Comparison of ENCODE assay signal across 10 cellular contexts in the genomic region with DNA sequence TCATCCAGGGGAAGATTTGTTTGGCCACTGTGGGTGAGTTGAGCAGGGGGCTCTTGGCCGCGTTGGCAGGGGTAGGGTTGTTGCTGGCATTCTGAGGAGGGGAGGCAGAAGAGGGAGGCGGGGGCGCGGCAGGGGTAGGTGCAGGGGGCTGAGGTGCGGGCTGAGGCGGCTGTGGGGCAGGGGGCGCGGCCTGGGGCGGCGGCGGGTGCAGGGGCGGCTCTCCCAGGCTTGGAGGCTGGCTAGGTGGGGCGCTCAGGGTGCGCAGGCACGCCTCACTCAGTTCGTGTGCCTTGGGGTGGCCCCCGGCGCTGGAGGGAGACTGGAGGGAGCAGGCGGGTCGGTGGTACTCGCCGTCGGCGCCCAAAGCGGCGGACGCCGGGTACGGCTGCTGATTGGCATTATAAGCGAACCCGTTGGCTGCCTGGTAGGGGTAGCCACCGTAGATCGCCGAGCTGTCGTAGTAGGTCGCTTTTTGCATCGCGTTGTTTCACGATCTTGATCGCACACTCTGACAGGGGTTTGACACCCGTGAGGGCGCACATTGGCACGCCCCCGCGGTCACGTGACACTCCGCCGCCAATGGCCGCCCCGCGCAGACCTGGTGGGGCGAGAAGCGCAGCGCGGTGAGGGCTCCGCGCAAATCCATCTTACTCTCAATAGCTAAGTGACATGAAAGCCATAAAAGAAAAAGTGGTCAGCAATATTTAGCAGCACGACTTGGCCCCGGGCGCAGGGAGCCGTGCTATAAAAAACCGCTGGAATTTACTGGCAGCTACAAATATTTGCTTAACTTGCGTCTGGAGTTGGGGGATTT. TPM values are rescaled to one million over a fixed set of nuclear protein-coding genes. Genes with fewer than 3 reads are reported as not detected.
DNase-seq lines count a peak whose midpoint lies in the region; TF ChIP-seq lines count a peak whose summit lies in the region.
"Had no signal": no experiment of that assay in that cellular context is flagged by ENCODE, and none has a peak within 500 bp of the region (broad histone marks: within the 10 kb centered on the region; RNA-seq: fewer than 3 reads in every experiment).

No MANE protein-coding gene starts in this region.

- CTCF ChIA-PET in HEK293 (lab: Yijun Ruan, JAX), result interaction anchor here (0.7 to 1.9 kb wide), 7 partner anchors 10 to 256 kb away, joined by 3 to 6 read pairs (median 4); a partner anchor contains a TSS
- CTCF ChIA-PET in activated naive CD4-positive, alpha-beta T cell treated with anti-CD3 and anti-CD28 coated beads for 36 hours (lab: Charles Lee), result no interaction called here

- no peak overlapping the region for H3K27ac Mint-ChIP-seq in activated naive CD4-positive, alpha-beta T cell treated with anti-CD3 and anti-CD28 coated beads for 36 hours
- no peak overlapping the region for H3K27ac Mint-ChIP-seq in activated T-cell treated with anti-CD3 and anti-CD28 coated beads, Interleukin-2, amount 50 U/mL, for 24 hours
- H3K27ac Mint-ChIP-seq: activated T-cell treated with anti-CD3 and anti-CD28 coated beads, Interleukin-2, amount 50 U/mL, for 72 hours had no signal

- no peaks in the 10 kb centered on the region for H3K9me3 ChIP-seq in HEK293 (ENCODE audit: control insufficient read depth, insufficient read depth, low read depth, low read length)

- H3K36me3 ChIP-seq in HEK293 (ENCODE audit: control insufficient read depth in 2 of 2, insufficient read depth in 1 of 2, low read length in 2 of 2) (peaks cover 11 to 25% of the 10 kb centered on the region in 2 experiments), kidney epithelial cell (ENCODE audit: control insufficient read depth, insufficient read depth, low read length) (no peaks in the 10 kb centered on the region)

- POLR2A ChIA-PET in HEK293 (lab: Yijun Ruan, JAX), result interaction anchor here (0.7 to 3.2 kb wide), 8 partner anchors 10 to 246 kb away, joined by 3 to 31 read pairs (median 4); a partner anchor contains a TSS

- H3K4me1 ChIP-seq in HEK293 (ENCODE audit: control insufficient read depth, insufficient read depth, low read length), result peaks cover 6% of the 10 kb centered on the region

- no peaks in the 10 kb centered on the region for H3K27me3 ChIP-seq in kidney epithelial cell (ENCODE audit: control insufficient read depth, insufficient read depth, low read length)

- intact Hi-C loops in activated naive CD4-positive, alpha-beta T cell treated with anti-CD3 and anti-CD28 coated beads for 36 hours (cut with micrococcal nuclease), result no loop called here

- H3K27ac ChIP-seq in HEK293 (ENCODE audit: extremely low read depth, low read depth, low read length), result peak overlapping the region; percentile 99

- H3K36me3 Mint-ChIP-seq in activated naive CD4-positive, alpha-beta T cell treated with anti-CD3 and anti-CD28 coated beads for 36 hours (ENCODE audit: low read depth), result peaks cover 1% of the 10 kb centered on the region
- H3K36me3 Mint-ChIP-seq in activated T-cell treated with anti-CD3 and anti-CD28 coated beads, Interleukin-2, amount 50 U/mL, for 24 hours (ENCODE audit: low read depth), result no peaks in the 10 kb centered on the region

- DNase-seq in astrocyte of the spinal cord (ENCODE audit: low read depth, low spot score) (peak; percentile 97), kidney epithelial cell (ENCODE audit: low read depth) (no peak), stromal cell of bone marrow (ENCODE audit: low read depth) (peak; percentile 73), superior temporal gyrus (ENCODE audit: extremely low spot score) (no peak), NCI-H2227 (lab: John Stamatoyannopoulos, UW; ENCODE audit: unreplicated experiment) (no peak)
- DNase-seq in activated naive CD4-positive, alpha-beta T cell treated with anti-CD3 and anti-CD28 coated beads for 36 hours, result no peak
- no peak for DNase-seq in activated T-cell treated with anti-CD3 and anti-CD28 coated beads, Interleukin-2, amount 50 U/mL, for 24 hours
- DNase-seq: activated T-cell treated with anti-CD3 and anti-CD28 coated beads, Interleukin-2, amount 50 U/mL, for 72 hours had no signal

- H3K4me3 Mint-ChIP-seq in activated naive CD4-positive, alpha-beta T cell treated with anti-CD3 and anti-CD28 coated beads for 36 hours, result no peak overlapping the region
- no peak overlapping the region for H3K4me3 Mint-ChIP-seq in activated T-cell treated with anti-CD3 and anti-CD28 coated beads, Interleukin-2, amount 50 U/mL, for 24 hours
- H3K4me3 Mint-ChIP-seq: activated T-cell treated with anti-CD3 and anti-CD28 coated beads, Interleukin-2, amount 50 U/mL, for 72 hours had no signal

- H3K9me3 Mint-ChIP-seq in activated naive CD4-positive, alpha-beta T cell treated with anti-CD3 and anti-CD28 coated beads for 36 hours, result no peaks in the 10 kb centered on the region
- no peaks in the 10 kb centered on the region for H3K9me3 Mint-ChIP-seq in activated T-cell treated with anti-CD3 and anti-CD28 coated beads, Interleukin-2, amount 50 U/mL, for 24 hours
- H3K9me3 Mint-ChIP-seq: activated T-cell treated with anti-CD3 and anti-CD28 coated beads, Interleukin-2, amount 50 U/mL, for 72 hours had no signal

- H3K4me1 Mint-ChIP-seq in activated naive CD4-positive, alpha-beta T cell treated with anti-CD3 and anti-CD28 coated beads for 36 hours (ENCODE audit: low read depth), result no peaks in the 10 kb centered on the region
- H3K4me1 Mint-ChIP-seq in activated T-cell treated with anti-CD3 and anti-CD28 coated beads, Interleukin-2, amount 50 U/mL, for 24 hours (ENCODE audit: low read depth), result no peaks in the 10 kb centered on the region

- TF ChIP-seq CTCF in HEK293 (tag by site-specific recombination; IDR thresholded peaks at IDR 0.05) (no peak), astrocyte of the spinal cord (IDR thresholded peaks at IDR 0.05; ENCODE audit: low read depth, low read length) (no peak), kidney epithelial cell (IDR thresholded peaks at IDR 0.05; ENCODE audit: insufficient read depth, low read length, poor library complexity, severe bottlenecking) (no peak)

- peak overlapping the region; percentile 70 for H3K4me3 ChIP-seq in HEK293 (ENCODE audit: low read depth, low read length)
- peak overlapping the region; percentile 89 for H3K4me3 ChIP-seq in astrocyte of the spinal cord (ENCODE audit: low read depth, low read length)
- H3K4me3 ChIP-seq in kidney epithelial cell (ENCODE audit: low read depth, low read length), result peak overlapping the region; percentile 74

- in situ Hi-C loops in astrocyte of the spinal cord (cut with HindIII; ENCODE audit: low sequenced_read_pairs), result no loop called here

- H3K27me3 Mint-ChIP-seq in activated naive CD4-positive, alpha-beta T cell treated with anti-CD3 and anti-CD28 coated beads for 36 hours (ENCODE audit: low read depth), result peaks cover 14% of the 10 kb centered on the region
- H3K27me3 Mint-ChIP-seq in activated T-cell treated with anti-CD3 and anti-CD28 coated beads, Interleukin-2, amount 50 U/mL, for 24 hours, result peaks cover 37% of the 10 kb centered on the region

TF ChIP-seq in HEK293, 187 proteins besides CTCF, POLR2A, EP300 and RAD21 (continues in another document):
- no peak for TF ChIP-seq ZNF302 (tag by site-specific recombination; IDR thresholded peaks at IDR 0.05; ENCODE audit: low read depth)
- TF ChIP-seq ZIC2 (tag by site-specific recombination; IDR thresholded peaks at IDR 0.05), result 0 out of 2 replicates have a peak, but pooled peaks have one; percentile 24
- TF ChIP-seq, protein P1, sequence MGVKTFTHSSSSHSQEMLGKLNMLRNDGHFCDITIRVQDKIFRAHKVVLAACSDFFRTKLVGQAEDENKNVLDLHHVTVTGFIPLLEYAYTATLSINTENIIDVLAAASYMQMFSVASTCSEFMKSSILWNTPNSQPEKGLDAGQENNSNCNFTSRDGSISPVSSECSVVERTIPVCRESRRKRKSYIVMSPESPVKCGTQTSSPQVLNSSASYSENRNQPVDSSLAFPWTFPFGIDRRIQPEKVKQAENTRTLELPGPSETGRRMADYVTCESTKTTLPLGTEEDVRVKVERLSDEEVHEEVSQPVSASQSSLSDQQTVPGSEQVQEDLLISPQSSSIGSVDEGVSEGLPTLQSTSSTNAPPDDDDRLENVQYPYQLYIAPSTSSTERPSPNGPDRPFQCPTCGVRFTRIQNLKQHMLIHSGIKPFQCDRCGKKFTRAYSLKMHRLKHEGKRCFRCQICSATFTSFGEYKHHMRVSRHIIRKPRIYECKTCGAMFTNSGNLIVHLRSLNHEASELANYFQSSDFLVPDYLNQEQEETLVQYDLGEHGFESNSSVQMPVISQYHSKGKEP (tag by site-specific recombination; IDR thresholded peaks at IDR 0.05), result 0 out of 2 replicates have a peak, but pooled peaks have one; percentile 13
- peak; percentile 91 for TF ChIP-seq HOXD13 (CRISPR knock-in tag; IDR thresholded peaks at IDR 0.05; ENCODE audit: borderline replicate concordance)
- peak; percentile 37; the same call in 1 of the 2 replicates for TF ChIP-seq PRDM1 (tag by site-specific recombination; IDR thresholded peaks at IDR 0.05)
- TF ChIP-seq ZFHX2 (tag by site-specific recombination; conservative IDR thresholded peaks at IDR 0.05), result peak; percentile 15; the same call in 1 of the 2 replicates
- TF ChIP-seq KLF16 (tag by site-specific recombination; IDR thresholded peaks at IDR 0.05), result no peak
- 0 out of 2 replicates have a peak, but pooled peaks have one; percentile 27 for TF ChIP-seq ZBTB8A (tag by site-specific recombination; IDR thresholded peaks at IDR 0.05)
- TF ChIP-seq YY1 (tag by site-specific recombination; IDR thresholded peaks at IDR 0.05), result peak; percentile 45; the same call in 1 of the 2 replicates
- peak; percentile 61; the same call in 1 of the 2 replicates for TF ChIP-seq KLF9 (tag by site-specific recombination; IDR thresholded peaks at IDR 0.05; ENCODE audit: low read depth)
- peak; percentile 34; the same call in 1 of the 2 replicates for TF ChIP-seq ZXDB (tag by site-specific recombination; IDR thresholded peaks at IDR 0.05)

RNA-seq across cellular contexts. Expression of a gene that starts 7.9 kb away (rescaled TPM):
- total RNA-seq in kidney epithelial cell, result 0.34 and 1.1 TPM in 2 replicates
- not detected for total RNA-seq in activated naive CD4-positive, alpha-beta T cell treated with anti-CD3 and anti-CD28 coated beads for 36 hours
- total RNA-seq: activated T-cell treated with anti-CD3 and anti-CD28 coated beads, Interleukin-2, amount 50 U/mL, for 72 hours had no signal

RNA-seq across cellular contexts. Expression of a gene that starts 14.6 kb away (rescaled TPM):
- total RNA-seq in kidney epithelial cell, result 2.8 and 4.3 TPM in 2 replicates
- under 1 TPM; 0.24 to 0.30 TPM for total RNA-seq in activated naive CD4-positive, alpha-beta T cell treated with anti-CD3 and anti-CD28 coated beads for 36 hours

RNA-seq across cellular contexts. Expression of a gene that starts 20.2 kb away (rescaled TPM):
- total RNA-seq in kidney epithelial cell, result 4.5 and 7.4 TPM in 2 replicates
- total RNA-seq in activated naive CD4-positive, alpha-beta T cell treated with anti-CD3 and anti-CD28 coated beads for 36 hours, result under 1 TPM in 1 of 2 experiments, not detected in 1; 0.14 TPM
- total RNA-seq: mononuclear cell had no signal

RNA-seq across cellular contexts. Expression of a gene that starts 33.1 kb away (rescaled TPM):
- 18.8 and 19.1 TPM in 2 replicates for total RNA-seq in kidney epithelial cell
- total RNA-seq in activated naive CD4-positive, alpha-beta T cell treated with anti-CD3 and anti-CD28 coated beads for 36 hours, result not detected

RNA-seq across cellular contexts. Expression of a gene that starts 37.2 kb away (rescaled TPM):
- 4.8 and 10.5 TPM in 2 replicates for total RNA-seq in kidney epithelial cell
- not detected for total RNA-seq in activated naive CD4-positive, alpha-beta T cell treated with anti-CD3 and anti-CD28 coated beads for 36 hours
- total RNA-seq: mononuclear cell had no signal

Comparison
In these comparisons a context has a peak if more than half of its experiments do, and no peak if none do; other contexts are left out.
1. DNase-seq: peak in astrocyte of the spinal cord (single experiment) and stromal cell of bone marrow (single experiment); none in kidney epithelial cell (single experiment), superior temporal gyrus (single experiment), NCI-H2227 (single experiment), activated naive CD4-positive, alpha-beta T cell treated with anti-CD3 and anti-CD28 coated beads for 36 hours (single experiment) and activated T-cell treated with anti-CD3 and anti-CD28 coated beads, Interleukin-2, amount 50 U/mL, for 24 hours (single experiment).
2. Peak in every context shown above with its lines, with median percentiles within 50 percentile points of each other: H3K4me3 ChIP-seq.